Comparison of ENCODE assay signal across 21 cellular contexts in genomic region chr12:15729097-15729496, GRCh38.
"Had no signal": no experiment of that assay in that cellular context is flagged by ENCODE, and none has a peak within 500 bp of the region (broad histone marks: within the 10 kb centered on the region; RNA-seq: fewer than 3 reads in every experiment).

No MANE protein-coding gene starts in this region.

- H3K9me3 ChIP-seq: ovary, prostate gland, tibial artery had no signal

- H3K27ac Mint-ChIP-seq: activated CD4-positive, alpha-beta memory T cell treated with anti-CD3 and anti-CD28 coated beads, Interleukin-2, amount 10 ng/mL, durations not matched to agents 7 days and 5 days; activated CD4-positive, alpha-beta T cell treated with anti-CD3 and anti-CD28 coated beads, Interleukin-2, amount 10 ng/mL, durations not matched to agents 24 days and 14 days; activated naive CD4-positive, alpha-beta T cell treated with anti-CD3 and anti-CD28 coated beads, Interleukin-2, amount 50 U/mL, for 24 hours; immature natural killer cell; natural killer cell; stimulated activated naive CD8-positive, alpha-beta T cell treated with anti-CD3 and anti-CD28 coated beads, Interleukin-15, Interleukin-2, amounts not matched to agents 100 ng/mL and 50 ng/mL, for 24 hours; T-helper 17 cell had no signal

- DNase-seq: activated CD4-positive, alpha-beta memory T cell treated with anti-CD3 and anti-CD28 coated beads, Interleukin-2, amount 10 ng/mL, durations not matched to agents 7 days and 5 days; activated CD4-positive, alpha-beta T cell treated with anti-CD3 and anti-CD28 coated beads, Interleukin-2, amount 10 ng/mL, durations not matched to agents 24 days and 14 days; activated gamma-delta T cell treated with Interleukin-2 at 50 U/mL for 16 hours; anterior cingulate cortex; central memory CD4-positive, alpha-beta T cell; effector memory CD4-positive, alpha-beta T cell; glutamatergic neuron; immature natural killer cell; midbrain; natural killer cell; ovary; stimulated activated CD4-positive, alpha-beta T cell treated with anti-CD3 and anti-CD28 coated beads, Interleukin-1b, Interleukin-23, amount 100 ng/mL, for 48 hours; T-helper 17 cell; tibial artery had no signal

- H3K27me3 Mint-ChIP-seq: brain had no signal

- H2AFZ ChIP-seq: hepatocyte had no signal

- H3K4me3 Mint-ChIP-seq: activated CD4-positive, alpha-beta memory T cell treated with anti-CD3 and anti-CD28 coated beads, Interleukin-2, amount 10 ng/mL, durations not matched to agents 7 days and 5 days; activated CD4-positive, alpha-beta T cell treated with anti-CD3 and anti-CD28 coated beads, Interleukin-2, amount 10 ng/mL, durations not matched to agents 24 days and 14 days; activated naive CD4-positive, alpha-beta T cell treated with anti-CD3 and anti-CD28 coated beads, Interleukin-2, amount 50 U/mL, for 24 hours; immature natural killer cell; natural killer cell; stimulated activated naive CD8-positive, alpha-beta T cell treated with anti-CD3 and anti-CD28 coated beads, Interleukin-15, Interleukin-2, amounts not matched to agents 100 ng/mL and 50 ng/mL, for 24 hours; T-helper 17 cell had no signal

- H3K36me3 Mint-ChIP-seq: activated naive CD4-positive, alpha-beta T cell treated with anti-CD3 and anti-CD28 coated beads, Interleukin-2, amount 50 U/mL, for 24 hours; immature natural killer cell; natural killer cell had no signal

- H3K4me2 ChIP-seq: hepatocyte had no signal

- H3K27ac ChIP-seq: hepatocyte, ovary, prostate gland, tibial artery had no signal

- H3K36me3 ChIP-seq: ovary, prostate gland, tibial artery had no signal

- ATAC-seq: activated CD4-positive, CD25-positive, alpha-beta regulatory T cell treated with anti-CD3 and anti-CD28 coated beads, Interleukin-2, amount 50 U/mL, for 24 hours; left lobe of liver; natural killer cell; T-helper 17 cell had no signal

- H3K9me3 Mint-ChIP-seq: activated CD4-positive, alpha-beta memory T cell treated with anti-CD3 and anti-CD28 coated beads, Interleukin-2, amount 10 ng/mL, durations not matched to agents 7 days and 5 days; activated CD4-positive, alpha-beta T cell treated with anti-CD3 and anti-CD28 coated beads, Interleukin-2, amount 10 ng/mL, durations not matched to agents 24 days and 14 days; activated naive CD4-positive, alpha-beta T cell treated with anti-CD3 and anti-CD28 coated beads, Interleukin-2, amount 50 U/mL, for 24 hours; natural killer cell; stimulated activated naive CD8-positive, alpha-beta T cell treated with anti-CD3 and anti-CD28 coated beads, Interleukin-15, Interleukin-2, amounts not matched to agents 100 ng/mL and 50 ng/mL, for 24 hours had no signal

- H3K4me3 ChIP-seq: hepatocyte, ovary, prostate gland, tibial artery had no signal

- H3K27me3 ChIP-seq: hepatocyte, ovary, tibial artery had no signal

- H3K4me1 Mint-ChIP-seq: activated CD4-positive, alpha-beta memory T cell treated with anti-CD3 and anti-CD28 coated beads, Interleukin-2, amount 10 ng/mL, durations not matched to agents 7 days and 5 days; activated CD4-positive, alpha-beta T cell treated with anti-CD3 and anti-CD28 coated beads, Interleukin-2, amount 10 ng/mL, durations not matched to agents 24 days and 14 days; activated naive CD4-positive, alpha-beta T cell treated with anti-CD3 and anti-CD28 coated beads, Interleukin-2, amount 50 U/mL, for 24 hours; immature natural killer cell; natural killer cell; T-helper 17 cell had no signal
